In the genomic region with DNA sequence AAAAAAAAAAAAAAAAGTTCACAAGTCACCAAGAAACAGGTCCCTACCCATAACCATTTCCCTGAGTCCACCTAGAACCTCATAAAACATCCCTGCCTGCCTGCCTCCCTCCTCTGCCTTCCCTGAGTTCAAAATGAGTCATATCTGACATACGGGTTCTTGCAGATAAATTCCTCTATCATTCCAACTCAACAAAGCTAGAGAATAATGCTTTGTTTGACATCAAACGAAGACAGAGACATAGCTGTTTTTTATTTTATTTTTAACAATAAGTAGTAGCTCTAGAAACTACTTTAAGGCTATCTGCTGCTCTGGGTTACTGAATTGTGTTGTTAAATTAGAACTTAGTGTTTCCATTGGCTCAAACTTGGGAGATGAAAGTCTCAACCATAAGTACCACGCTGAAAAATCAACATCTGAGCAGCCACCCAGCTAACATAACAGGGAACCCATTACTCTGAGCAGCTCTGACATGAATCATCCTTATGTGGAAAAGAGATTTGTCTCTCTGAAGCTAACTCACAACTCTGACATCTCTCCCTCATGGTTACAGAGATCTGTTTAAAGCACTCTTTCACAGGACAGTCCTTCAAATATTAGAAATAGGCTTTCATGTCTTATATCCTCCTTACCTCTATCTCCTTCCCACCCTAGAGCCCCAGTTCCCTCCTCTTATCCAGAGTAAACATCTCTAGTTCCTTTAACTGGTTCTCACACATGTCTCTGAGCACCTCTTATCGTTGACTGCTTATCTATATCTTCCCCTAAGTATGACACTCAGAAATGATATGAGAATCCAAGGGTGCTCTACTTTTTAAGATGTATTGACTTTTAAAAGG, we compare ENCODE assay signal across 8 cellular contexts. TPM values are rescaled to one million over a fixed set of nuclear protein-coding genes. Genes with fewer than 3 reads are reported as not detected.
DNase-seq lines count a peak whose midpoint lies in the region; ATAC-seq, FAIRE-seq and TF ChIP-seq lines count a peak whose summit lies in the region.

No MANE protein-coding gene starts in this region.

- no peak overlapping the region for H3K9ac ChIP-seq in skeletal muscle tissue (ENCODE audit: low read depth in 1 of 3, low read length in 3 of 3)

- ATAC-seq in HG02571 (IDR thresholded peaks at IDR 0.05; ENCODE audit: unreplicated experiment), result no peak

- TF ChIP-seq CTCF in fibroblast of mammary gland (conservative IDR thresholded peaks at IDR 0.05; ENCODE audit: control insufficient read depth, insufficient read depth, low read depth, low read length), result no peak

- peak; percentile 64 for FAIRE-seq in GM19239 (lab: Jason Lieb, UNC)

- H3K36me3 ChIP-seq in skeletal muscle tissue (ENCODE audit: control insufficient read depth in 3 of 3, insufficient read depth in 3 of 3, low read length in 3 of 3), result peaks cover 0 to 7% (median 0%) of the 10 kb centered on the region in 3 donors

- H3K9me3 ChIP-seq in skeletal muscle tissue (ENCODE audit: control insufficient read depth in 3 of 3, low read length in 3 of 3), result no peaks in the 10 kb centered on the region

- H3K4me1 ChIP-seq in skeletal muscle tissue (ENCODE audit: control insufficient read depth in 3 of 3, insufficient read depth in 3 of 3, low read length in 3 of 3), result peaks cover 8 to 35% (median 24%) of the 10 kb centered on the region in 3 donors

- DNase-seq in GM19239 (ENCODE audit: insufficient read length, low spot score) (no peak), SW480 (ENCODE audit: low spot score) (peak; percentile 34), fibroblast of mammary gland (ENCODE audit: low read depth) (peak; percentile 78), SKM-1 (lab: John Stamatoyannopoulos, UW; ENCODE audit: unreplicated experiment) (no peak), NCI-H510A (lab: John Stamatoyannopoulos, UW) (no peak), epidermal melanocyte (ENCODE audit: insufficient read length, low spot score) (no peak)

- H3K27me3 ChIP-seq in skeletal muscle tissue (ENCODE audit: control insufficient read depth in 3 of 3, insufficient read depth in 3 of 3, low read length in 3 of 3), result no peaks in the 10 kb centered on the region

- H3K27ac ChIP-seq in skeletal muscle tissue (ENCODE audit: low read depth, low read length), result peak overlapping the region; percentile 27

- H3K4me3 ChIP-seq in fibroblast of mammary gland (ENCODE audit: control insufficient read depth, low read depth, low read length), result peak overlapping the region; percentile 5
- H3K4me3 ChIP-seq in skeletal muscle tissue (ENCODE audit: low read length in 3 of 3), result peak overlapping the region in 1 of 3 donors; percentile 23

RNA-seq across cellular contexts. Expression of gene TMEM245, which starts 12.1 kb away (rescaled TPM):
- total RNA-seq in skeletal muscle tissue, result 62.6 TPM

RNA-seq across cellular contexts. Expression of gene FRRS1L, which starts 59.4 kb away (rescaled TPM):
- 1.0 TPM for total RNA-seq in skeletal muscle tissue

Comparison
In these comparisons a context has a peak if more than half of its experiments do, and no peak if none do; other contexts are left out.
1. DNase-seq: peak in SW480 (single experiment) and fibroblast of mammary gland (single experiment); none in GM19239 (single experiment), SKM-1 (single experiment), NCI-H510A (single experiment) and epidermal melanocyte (single experiment).